ENCODE assay signal across 20 cellular contexts in the genomic region with DNA sequence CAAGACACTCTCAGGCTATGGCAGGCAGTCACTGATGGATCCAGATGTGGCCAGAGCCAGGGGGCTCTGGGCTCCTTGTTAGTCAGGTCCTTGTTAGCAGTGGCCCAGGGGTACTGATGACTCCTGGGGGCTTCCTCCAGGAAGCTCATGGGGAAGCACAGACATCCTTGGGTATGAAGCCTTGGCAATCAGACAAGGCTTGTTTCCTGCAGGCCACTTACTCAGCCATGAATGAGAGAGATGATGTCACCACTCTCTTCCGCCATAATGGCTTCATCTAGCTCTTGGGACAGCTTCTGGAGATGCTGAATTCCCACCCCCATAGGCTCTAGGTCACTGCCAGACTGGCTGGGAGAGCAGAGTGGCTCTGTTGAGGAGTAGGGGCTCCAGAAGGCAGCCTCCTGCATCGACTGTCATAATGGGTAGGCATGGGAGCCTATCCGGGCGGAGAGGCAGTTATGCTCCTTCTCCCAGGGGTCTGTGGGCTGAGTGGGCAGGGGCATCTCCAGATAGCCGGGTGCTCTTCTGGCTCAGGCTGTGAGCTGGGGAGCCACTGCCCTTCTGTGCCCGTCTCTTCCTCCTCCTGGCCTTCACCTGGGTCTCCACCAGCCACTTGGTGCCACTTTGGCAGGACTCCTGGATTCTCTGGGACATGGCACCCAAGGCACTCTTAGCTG. TPM values are rescaled to one million over a fixed set of nuclear protein-coding genes. Genes with fewer than 3 reads are reported as not detected.
A peak's percentile ranks its signal among the peaks of the same experiment; 100 is the strongest.
DNase-seq lines count a peak whose midpoint lies in the region; TF ChIP-seq lines count a peak whose summit lies in the region.
"Had no signal": no experiment of that assay in that cellular context is flagged by ENCODE, and none has a peak within 500 bp of the region (broad histone marks: within the 10 kb centered on the region; RNA-seq: fewer than 3 reads in every experiment).

No MANE protein-coding gene starts in this region.

- WGBS in neuronal stem cell (ENCODE audit: extremely low coverage in 2 of 2, insufficient read length in 2 of 2, insufficient replicate concordance in 1 of 2), 2 donors: no CpG with 5 or more reads among the region's 6 CpGs

- H3K79me1 ChIP-seq in neuronal stem cell (ENCODE audit: low read depth, low read length): no peaks in the 10 kb centered on the region

- no peak overlapping the region for H2AFZ ChIP-seq in neuronal stem cell (ENCODE audit: low read length)

- H3K4me1 ChIP-seq in neuronal stem cell (ENCODE audit: control insufficient read depth in 2 of 2, insufficient read depth in 1 of 2, low read depth in 1 of 2, low read length in 2 of 2): peaks cover 2% of the 10 kb centered on the region in 2 donors

- H2AK5ac ChIP-seq in neuronal stem cell (ENCODE audit: low read depth, low read length): peak overlapping the region; percentile 88

- H2BK15ac ChIP-seq in neuronal stem cell (ENCODE audit: low read length): no peak overlapping the region

- peak overlapping the region; percentile 10 for H3K14ac ChIP-seq in neuronal stem cell (ENCODE audit: low read length)

- no peaks in the 10 kb centered on the region for H3K9me3 ChIP-seq in neuronal stem cell (replicated peaks in 1 of 2; ENCODE audit: control insufficient read depth in 2 of 2, insufficient read depth in 1 of 2, low read depth in 1 of 2, low read length in 2 of 2)
- H3K9me3 ChIP-seq: esophagus muscularis mucosa had no signal

- H4K8ac ChIP-seq in neuronal stem cell (ENCODE audit: low read depth, low read length): no peak overlapping the region

- H2BK120ac ChIP-seq in neuronal stem cell (ENCODE audit: low read depth, low read length): no peak overlapping the region

- H2BK5ac ChIP-seq in neuronal stem cell (ENCODE audit: low read length): no peak overlapping the region

- H4K91ac ChIP-seq in neuronal stem cell (ENCODE audit: low read depth, low read length, poor library complexity): no peak overlapping the region

- H3K4me2 ChIP-seq in neuronal stem cell (ENCODE audit: insufficient read depth, low read length, poor library complexity, severe bottlenecking): no peak overlapping the region

- H3K27me3 ChIP-seq in neuronal stem cell (ENCODE audit: control insufficient read depth in 3 of 3, insufficient read depth in 3 of 3, low read depth in 1 of 3, low read length in 3 of 3): no peaks in the 10 kb centered on the region
- H3K27me3 ChIP-seq: esophagus muscularis mucosa had no signal

- peak overlapping the region; percentile 8 for H3K18ac ChIP-seq in neuronal stem cell (ENCODE audit: low read length)

- H3K4ac ChIP-seq in neuronal stem cell (ENCODE audit: low read length): no peak overlapping the region

- no peak overlapping the region for H2BK12ac ChIP-seq in neuronal stem cell (ENCODE audit: low read length)

- no peak overlapping the region for H3K9ac ChIP-seq in neuronal stem cell (ENCODE audit: low read depth, low read length, poor library complexity)

- TF ChIP-seq CTCF in epithelial cell of esophagus (IDR thresholded peaks at IDR 0.05; ENCODE audit: insufficient read depth, low read depth, low read length, missing control alignments) (no peak), coronary artery (IDR thresholded peaks at IDR 0.05) (no peak)

- H3K27ac ChIP-seq in neuronal stem cell (replicated peaks; ENCODE audit: low read length): no peak overlapping the region
- no peak overlapping the region for H3K27ac ChIP-seq in coronary artery
- H3K27ac ChIP-seq: 22Rv1, esophagus muscularis mucosa had no signal

- H3K23ac ChIP-seq in neuronal stem cell (ENCODE audit: low read depth, low read length, poor library complexity): no peak overlapping the region

- peak; percentile 14 for DNase-seq in DMS53 (lab: John Stamatoyannopoulos, UW)
- DNase-seq in DMS53 treated with DMSO at 0.1 percent for 48 hours (lab: John Stamatoyannopoulos, UW; ENCODE audit: unreplicated experiment): no peak
- DNase-seq in M059J (ENCODE audit: low read depth): peak; percentile 55
- peak; percentile 55 for DNase-seq in epithelial cell of esophagus (ENCODE audit: low read depth)
- DNase-seq in neuronal stem cell (ENCODE audit: low spot score): no peak
- no peak for DNase-seq in coronary artery (ENCODE audit: low spot score)
- no peak for DNase-seq in NCI-H2081 treated with DMSO at 0.1 percent for 48 hours (lab: John Stamatoyannopoulos, UW)
- no peak for DNase-seq in activated effector memory CD4-positive, alpha-beta T cell treated with Interleukin-2 at 50 U/mL for 16 hours
- DNase-seq: activated CD8-positive, alpha-beta T cell treated with anti-CD3 and anti-CD28 coated beads for 36 hours; activated naive CD4-positive, alpha-beta T cell treated with Interleukin-2 at 50 U/mL for 16 hours; amniotic stem cell; GF-D8; immature natural killer cell; KBM-7; NCI-H1694; NCI-H510A treated with DMSO at 0.1 percent for 48 hours; retina; T1000 had no signal

- H3K4me3 ChIP-seq in epithelial cell of esophagus (ENCODE audit: low read length) (no peak overlapping the region), neuronal stem cell (ENCODE audit: low read length in 2 of 2) (no peak overlapping the region), coronary artery (no peak overlapping the region)
- H3K4me3 ChIP-seq: esophagus muscularis mucosa had no signal

- H3K36me3 ChIP-seq in neuronal stem cell (replicated peaks in 1 of 2; ENCODE audit: control insufficient read depth in 2 of 2, insufficient read depth in 2 of 2, low read length in 2 of 2): no peaks in the 10 kb centered on the region
- H3K36me3 ChIP-seq: esophagus muscularis mucosa had no signal

RNA-seq across cellular contexts. Expression of a gene that starts 40.2 kb away (rescaled TPM):
- total RNA-seq in M059J (2014; rRNA removed; shearing (Covaris generic)): 14.6 and 16.7 TPM in 2 replicates
- polyA plus RNA-seq in neuronal stem cell (2013, experiment 1 of 2): 6.5 TPM
- polyA plus RNA-seq in neuronal stem cell (2013, experiment 2 of 2): 6.5 TPM

Comparison
In these comparisons a context has a peak if more than half of its experiments do, and no peak if none do; other contexts are left out.
1. DNase-seq: peak in DMS53 (single experiment), M059J (single experiment) and epithelial cell of esophagus (single experiment); none in DMS53 treated with DMSO at 0.1 percent for 48 hours (single experiment), neuronal stem cell (single experiment), coronary artery (single experiment), NCI-H2081 treated with DMSO at 0.1 percent for 48 hours (single experiment) and activated effector memory CD4-positive, alpha-beta T cell treated with Interleukin-2 at 50 U/mL for 16 hours (single experiment).